ENCODE assay signal across 8 cellular contexts in genomic region chr11:7353100-7353499, GRCh38.
DNase-seq lines count a peak whose midpoint lies in the region; ATAC-seq and TF ChIP-seq lines count a peak whose summit lies in the region.

No MANE protein-coding gene starts in this region.

- in situ Hi-C loops in gastrocnemius medialis (cut with MboI; ENCODE audit: low sequenced_read_pairs in 4 of 4) = no loop called here

- no peak overlapping the region for H3K4me3 Mint-ChIP-seq in WTC11

- H3K36me3 ChIP-seq in heart right ventricle (no peaks in the 10 kb centered on the region), gastrocnemius medialis (no peaks in the 10 kb centered on the region)

- 46 to 51% methylated on average over 4 of the region's 4 CpGs for WGBS in heart right ventricle, 2 donors
- 49% methylated on average over 4 of the region's 4 CpGs for WGBS in right cardiac atrium

- H3K9me3 Mint-ChIP-seq in WTC11 = no peaks in the 10 kb centered on the region

- CTCF ChIA-PET in WTC11 (lab: Charles Lee) = interaction anchor here (0.6 to 2.5 kb wide), 40 partner anchors 8 to 596 kb away, joined by 3 to 85 read pairs (median 4); partner anchors contain the start of genes PPFIBP2 and SYT9

- H3K36me3 Mint-ChIP-seq in WTC11 = no peaks in the 10 kb centered on the region

- H3K4me1 ChIP-seq in heart right ventricle (no peaks in the 10 kb centered on the region), right cardiac atrium (ENCODE audit: control insufficient read depth, insufficient read depth, low read length) (no peaks in the 10 kb centered on the region), gastrocnemius medialis (no peaks in the 10 kb centered on the region)

- H3K4me1 Mint-ChIP-seq in WTC11 = peaks cover 14% of the 10 kb centered on the region; the same call in 1 of the 2 replicates

- H3K27ac Mint-ChIP-seq in WTC11 = no peak overlapping the region

- POLR2A ChIA-PET in WTC11 (lab: Charles Lee) = no interaction called here

- H3K4me3 ChIP-seq in heart right ventricle (no peak overlapping the region), right cardiac atrium (ENCODE audit: low read length) (no peak overlapping the region), gastrocnemius medialis (no peak overlapping the region)

- ATAC-seq in heart right ventricle (no peak), right cardiac atrium (no peak), HG03442 (IDR thresholded peaks at IDR 0.05; ENCODE audit: unreplicated experiment) (peak; percentile 64), WTC11 (peak; percentile 96), left colon (peak; percentile 64), gastrocnemius medialis (no peak), HG03039 (IDR thresholded peaks at IDR 0.05; ENCODE audit: unreplicated experiment) (no peak)

- H3K27me3 ChIP-seq in heart right ventricle (no peaks in the 10 kb centered on the region), right cardiac atrium (ENCODE audit: control insufficient read depth, insufficient read depth) (no peaks in the 10 kb centered on the region), gastrocnemius medialis (no peaks in the 10 kb centered on the region)

- intact Hi-C loops in heart right ventricle (cut with DNase I) (loop anchor here in 3 of 10 donors (10.0 kb wide), 2 partner anchors 92 to 322 kb away; partner anchors contain the start of gene CYB5R2 (in 1 of the 3)), right cardiac atrium (cut with DNase I) (no loop called here), left colon (cut with DNase I, micrococcal nuclease) (no loop called here), gastrocnemius medialis (cut with DNase I; ENCODE audit: low total_unique reads) (no loop called here)

- TF ChIP-seq CTCF in heart right ventricle (IDR thresholded peaks at IDR 0.05) (peak in 6 of 9 donors; percentile 28 to 50 (median 38)), WTC11 (IDR thresholded peaks at IDR 0.05) (0 out of 2 replicates have a peak, but pooled peaks have one; percentile 37), gastrocnemius medialis (IDR thresholded peaks at IDR 0.05 in 4 of 5, conservative IDR thresholded peaks at IDR 0.05 in 1 of 5) (no peak)

- H3K27ac ChIP-seq in heart right ventricle (no peak overlapping the region), right cardiac atrium (ENCODE audit: low read length) (no peak overlapping the region), gastrocnemius medialis (no peak overlapping the region)

- no peak for TF ChIP-seq POLR2A in gastrocnemius medialis (IDR thresholded peaks at IDR 0.05)

- DNase-seq in heart right ventricle (peak in 1 of 2 donors; percentile 7), right cardiac atrium (no peak), WTC11 (ENCODE audit: low spot score) (peak; percentile 41), left colon (peak in 1 of 2 donors; percentile 23), gastrocnemius medialis (no peak), NCI-H510A (lab: John Stamatoyannopoulos, UW) (no peak)

- H3K27me3 Mint-ChIP-seq in WTC11 (ENCODE audit: low read depth) = no peaks in the 10 kb centered on the region; the same call in 1 of the 2 replicates

- no peaks in the 10 kb centered on the region for H3K9me3 ChIP-seq in heart right ventricle
- no peaks in the 10 kb centered on the region for H3K9me3 ChIP-seq in right cardiac atrium (ENCODE audit: control insufficient read depth, low read length)
- H3K9me3 ChIP-seq in gastrocnemius medialis = no peaks in the 10 kb centered on the region

TF ChIP-seq in WTC11, 78 proteins besides CTCF, POLR2A, EP300 and RAD21 (continues in another document):
- TF ChIP-seq NR2C2 (CRISPR knock-in tag; IDR thresholded peaks at IDR 0.05) = no peak
- TF ChIP-seq PRRX2 (CRISPR knock-in tag; IDR thresholded peaks at IDR 0.05) = no peak
- no peak for TF ChIP-seq JAZF1 (CRISPR knock-in tag; IDR thresholded peaks at IDR 0.05)
- no peak for TF ChIP-seq IRF2 (CRISPR knock-in tag; IDR thresholded peaks at IDR 0.05; ENCODE audit: borderline replicate concordance, low read depth)
- no peak for TF ChIP-seq ZBTB21 (CRISPR knock-in tag; IDR thresholded peaks at IDR 0.05; ENCODE audit: borderline replicate concordance)
- TF ChIP-seq NR1H2 (CRISPR knock-in tag; IDR thresholded peaks at IDR 0.05) = no peak
- TF ChIP-seq E2F5 (CRISPR knock-in tag; IDR thresholded peaks at IDR 0.05) = no peak
- TF ChIP-seq CREM (CRISPR knock-in tag; IDR thresholded peaks at IDR 0.05) = no peak
- no peak for TF ChIP-seq ZNF281 (CRISPR knock-in tag; IDR thresholded peaks at IDR 0.05)
- no peak for TF ChIP-seq NFE2L1 (CRISPR knock-in tag; IDR thresholded peaks at IDR 0.05)
- TF ChIP-seq AFF4 (CRISPR knock-in tag; IDR thresholded peaks at IDR 0.05; ENCODE audit: borderline replicate concordance) = no peak
- TF ChIP-seq FOXP4 (CRISPR knock-in tag; IDR thresholded peaks at IDR 0.05) = no peak

Comparison
In these comparisons a context has a peak if more than half of its experiments do, and no peak if none do; other contexts are left out.
1. ATAC-seq: peak in HG03442 (single experiment), WTC11 (single experiment) and left colon (single experiment); none in heart right ventricle (0 of 8), right cardiac atrium (0 of 2), gastrocnemius medialis (0 of 2) and HG03039 (single experiment).
2. CTCF ChIP-seq: peak in heart right ventricle (6 of 9) and WTC11 (single experiment); none in gastrocnemius medialis (0 of 5).